In the genomic region with DNA sequence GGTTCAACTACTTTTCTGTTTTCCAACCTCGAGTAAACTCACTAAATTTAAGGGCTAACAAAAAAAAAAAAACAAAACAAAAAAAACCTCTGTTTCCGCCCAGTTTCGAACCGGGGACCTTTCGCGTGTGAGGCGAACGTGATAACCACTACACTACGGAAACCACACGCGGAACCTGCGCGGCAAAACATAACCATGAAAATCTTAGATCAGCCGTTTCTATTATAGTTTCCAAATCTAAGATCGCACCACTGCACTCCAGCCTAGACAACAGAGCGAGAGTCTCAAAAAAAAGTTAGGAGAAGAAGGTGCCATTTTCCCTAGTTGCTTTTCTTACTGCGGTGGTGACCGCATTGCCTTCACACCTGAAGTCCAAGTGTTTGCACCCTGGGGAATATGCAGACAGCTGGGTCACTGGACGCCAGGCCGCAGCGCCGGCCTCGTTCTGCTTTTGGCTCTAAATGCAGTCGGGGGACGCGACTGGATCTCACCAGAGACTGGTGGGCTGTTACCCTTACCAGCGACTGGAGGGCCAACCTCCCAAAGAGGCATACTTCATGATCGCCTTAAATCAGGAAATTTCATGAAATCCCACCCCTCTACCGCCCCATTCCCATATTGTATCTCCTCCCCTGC, we compare ENCODE assay signal across 8 cellular contexts.
DNase-seq lines count a peak whose midpoint lies in the region; ATAC-seq and TF ChIP-seq lines count a peak whose summit lies in the region.
"Not testable (repeated sequence)": the region's sequence is repeated elsewhere in the genome, so short reads cannot be mapped to it uniquely, and the experiment has no call there.

No MANE protein-coding gene starts in this region.

- not testable (repeated sequence) for H3K4me1 Mint-ChIP-seq in T-helper 17 cell; activated naive CD8-positive, alpha-beta T cell treated with anti-CD3 and anti-CD28 coated beads, Interleukin-2, amount 50 U/mL, for 24 hours

- H3K36me3 Mint-ChIP-seq in T-helper 17 cell (ENCODE audit: low read depth); activated naive CD8-positive, alpha-beta T cell treated with anti-CD3 and anti-CD28 coated beads, Interleukin-2, amount 50 U/mL, for 24 hours (ENCODE audit: low read depth): not testable (repeated sequence)

- intact Hi-C loops in lower lobe of right lung (cut with DNase I), result not testable (repeated sequence)

- not testable (repeated sequence) for H3K27me3 Mint-ChIP-seq in T-helper 17 cell; activated naive CD8-positive, alpha-beta T cell treated with anti-CD3 and anti-CD28 coated beads, Interleukin-2, amount 50 U/mL, for 24 hours

- peak overlapping the region; percentile 39; the same call in 1 of the 2 replicates for H3K27ac ChIP-seq in 22Rv1
- not testable (repeated sequence) for H3K27ac ChIP-seq in lower lobe of right lung

- DNase-seq in T-helper 17 cell (peak in 1 of 3 donors; percentile 18), fibroblast of the conjunctiva (ENCODE audit: low read depth) (peak; percentile 16), lower lobe of right lung (peak; percentile 51), skeletal muscle cell (ENCODE audit: low read depth) (peak; percentile 1)
- DNase-seq in activated naive CD8-positive, alpha-beta T cell treated with anti-CD3 and anti-CD28 coated beads, Interleukin-2, amount 50 U/mL, for 24 hours, result peak; percentile 21

- not testable (repeated sequence) for H3K27me3 ChIP-seq in lower lobe of right lung (ENCODE audit: low read depth)

- not testable (repeated sequence) for H3K9me3 Mint-ChIP-seq in activated naive CD8-positive, alpha-beta T cell treated with anti-CD3 and anti-CD28 coated beads, Interleukin-2, amount 50 U/mL, for 24 hours

- ATAC-seq in GM18502 (IDR thresholded peaks at IDR 0.05; ENCODE audit: poor library complexity, unreplicated experiment) (peak; percentile 39), HG03439 (IDR thresholded peaks at IDR 0.05; ENCODE audit: unreplicated experiment) (peak; percentile 61), T-helper 17 cell (peak; percentile 78), lower lobe of right lung (peak; percentile 84 to 91)
- ATAC-seq in activated naive CD8-positive, alpha-beta T cell treated with anti-CD3 and anti-CD28 coated beads, Interleukin-2, amount 50 U/mL, for 24 hours, result not testable (repeated sequence)

- H3K27ac Mint-ChIP-seq in T-helper 17 cell, result peak overlapping the region; percentile 87
- H3K27ac Mint-ChIP-seq in activated naive CD8-positive, alpha-beta T cell treated with anti-CD3 and anti-CD28 coated beads, Interleukin-2, amount 50 U/mL, for 24 hours, result peak overlapping the region; percentile 67

- H3K4me3 ChIP-seq in lower lobe of right lung (peak overlapping the region; percentile 56), skeletal muscle cell (ENCODE audit: low read depth, low read length) (peak overlapping the region; percentile 61)

- H3K9me3 ChIP-seq in T-helper 17 cell (ENCODE audit: control insufficient read depth, low read length, poor library complexity, severe bottlenecking); lower lobe of right lung: not testable (repeated sequence)

- TF ChIP-seq CTCF in 22Rv1 (IDR thresholded peaks at IDR 0.05); lower lobe of right lung (IDR thresholded peaks at IDR 0.05): not testable (repeated sequence)

- not testable (repeated sequence) for H3K4me1 ChIP-seq in lower lobe of right lung

- H3K4me3 Mint-ChIP-seq in T-helper 17 cell, result peak overlapping the region; percentile 86
- H3K4me3 Mint-ChIP-seq in activated naive CD8-positive, alpha-beta T cell treated with anti-CD3 and anti-CD28 coated beads, Interleukin-2, amount 50 U/mL, for 24 hours, result peak overlapping the region; percentile 66

- H3K36me3 ChIP-seq in lower lobe of right lung, result not testable (repeated sequence)
